Comparison of ENCODE assay signal across 8 cellular contexts in genomic region chr14:105528197-105528858, GRCh38. TPM values are rescaled to one million over a fixed set of nuclear protein-coding genes. Genes with fewer than 3 reads are reported as not detected.
DNase-seq lines count a peak whose midpoint lies in the region; ATAC-seq and TF ChIP-seq lines count a peak whose summit lies in the region.

No MANE protein-coding gene starts in this region.

- peaks cover 10 to 13% (median 11%) of the 10 kb centered on the region in 3 donors for H3K27me3 Mint-ChIP-seq in immature natural killer cell (ENCODE audit: low read depth in 3 of 3)

- no peaks in the 10 kb centered on the region for H3K9me3 Mint-ChIP-seq in immature natural killer cell

- no peak overlapping the region for H3K27ac Mint-ChIP-seq in immature natural killer cell

- peak overlapping the region in 4 of 5 donors; percentile 62 to 81 (median 73) for H3K4me3 Mint-ChIP-seq in immature natural killer cell

- peak; percentile 91 for TF ChIP-seq CTCF in VCaP (conservative IDR thresholded peaks at IDR 0.05)

- peaks cover 6 to 13% of the 10 kb centered on the region in 2 donors for H3K4me1 Mint-ChIP-seq in immature natural killer cell

- peak overlapping the region; percentile 81 for H3K27ac ChIP-seq in VCaP
- H3K27ac ChIP-seq in skin epidermis = peak overlapping the region in 19 of 21 experiments; percentile 2 to 82 (median 58)

- H3K4me3 ChIP-seq in skin epidermis = peak overlapping the region; percentile 40 to 56 (median 50)

- in situ Hi-C loops in T47D (cut with HindIII; ENCODE audit: low pct_unique_long_range_greater_than_20kb, low sequenced_read_pairs) = no loop called here

- peak; percentile 93 for DNase-seq in DMS 273 (lab: John Stamatoyannopoulos, UW; ENCODE audit: unreplicated experiment)
- no peak for DNase-seq in DMS 273 treated with DMSO at 0.1 percent for 48 hours (lab: John Stamatoyannopoulos, UW)
- DNase-seq in NCI-H146 (lab: John Stamatoyannopoulos, UW) = peak; percentile 73
- peak; percentile 84 to 99 for DNase-seq in T47D (ENCODE audit: low read depth in 1 of 2, low spot score in 1 of 2)
- DNase-seq in immature natural killer cell = peak; percentile 76 to 80 (median 77)

- H3K36me3 Mint-ChIP-seq in immature natural killer cell = no peaks in the 10 kb centered on the region

- no peak for ATAC-seq in HG03521 (IDR thresholded peaks at IDR 0.05; ENCODE audit: unreplicated experiment)

RNA-seq across cellular contexts. Expression of gene TMEM121, which starts 1.9 kb away (rescaled TPM):
- polyA plus RNA-seq in immature natural killer cell = 1 to 10 TPM in 2 of 3 donors, not detected in 1; 1.1 to 1.4 TPM

RNA-seq across cellular contexts. Expression of gene TEDC1, which starts 37.3 kb away (rescaled TPM):
- 10 to 100 TPM; 11.4 to 20.3 (median 15.9) TPM for polyA plus RNA-seq in immature natural killer cell

RNA-seq across cellular contexts. Expression of gene CRIP1, which starts 41.6 kb away (rescaled TPM):
- 1,000 to 10,000 TPM in 1 of 3 donors, 100 to 1,000 TPM in 2; 921 to 1,915 (median 940) TPM for polyA plus RNA-seq in immature natural killer cell

RNA-seq across cellular contexts. Expression of gene CRIP2, which starts 53.7 kb away (rescaled TPM):
- polyA plus RNA-seq in immature natural killer cell = 10 to 100 TPM in 2 of 3 donors, 1 to 10 TPM in 1; 5.7 to 30.2 (median 18.1) TPM
